Comparison of ENCODE assay signal across 18 cellular contexts in the genomic region with DNA sequence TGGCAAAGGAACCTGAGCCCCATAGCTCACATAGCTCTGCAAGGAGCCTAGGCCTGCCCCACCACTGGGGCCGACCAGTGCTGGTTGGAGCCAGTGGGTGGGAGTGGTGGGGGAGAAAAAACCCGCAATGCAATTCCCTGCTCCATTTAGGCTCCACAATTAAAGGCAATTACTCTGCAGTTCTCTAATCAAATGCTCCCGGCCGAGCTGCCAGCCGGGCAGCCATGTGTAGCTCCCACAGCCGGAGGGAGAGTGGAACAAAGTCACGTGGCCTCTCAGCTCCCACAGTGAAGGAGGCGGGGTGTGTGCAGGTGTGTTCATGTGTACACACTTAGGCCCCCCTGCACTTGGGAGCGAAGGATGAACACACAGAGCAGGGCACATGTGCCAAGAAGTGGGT.
DNase-seq lines count a peak whose midpoint lies in the region; ATAC-seq and TF ChIP-seq lines count a peak whose summit lies in the region.
"Had no signal": no experiment of that assay in that cellular context is flagged by ENCODE, and none has a peak within 500 bp of the region (broad histone marks: within the 10 kb centered on the region; RNA-seq: fewer than 3 reads in every experiment).

No MANE protein-coding gene starts in this region.

- H4K91ac ChIP-seq in mesenchymal stem cell (ENCODE audit: low read length): no peak overlapping the region

- peaks cover 86% of the 10 kb centered on the region for H3K79me2 ChIP-seq in mammary epithelial cell (ENCODE audit: insufficient read depth, low read length)
- peaks cover 89% of the 10 kb centered on the region for H3K79me2 ChIP-seq in osteoblast (ENCODE audit: insufficient read depth, low read length)

- H3K14ac ChIP-seq in mesenchymal stem cell (ENCODE audit: low read length in 2 of 2): no peak overlapping the region

- no peaks in the 10 kb centered on the region for H3K9me3 Mint-ChIP-seq in MCF 10A (ENCODE audit: unreplicated experiment)
- H3K9me3 Mint-ChIP-seq in activated CD8-positive, alpha-beta T cell treated with anti-CD3 and anti-CD28 coated beads for 36 hours: no peaks in the 10 kb centered on the region

- intact Hi-C loops in MCF 10A (cut with micrococcal nuclease) (no loop called here), mammary epithelial cell (cut with micrococcal nuclease) (no loop called here), thyroid gland (cut with DNase I) (loop anchor here (5.0 kb wide), 1 partner anchor 33 kb away; no protein-coding TSS in a partner anchor)
- intact Hi-C loops in activated CD8-positive, alpha-beta T cell treated with anti-CD3 and anti-CD28 coated beads for 36 hours (cut with micrococcal nuclease): no loop called here

- no peak overlapping the region for H2BK15ac ChIP-seq in mesenchymal stem cell (ENCODE audit: low read depth, poor library complexity, severe bottlenecking)

- no peak for TF ChIP-seq POLR2A in thyroid gland (IDR thresholded peaks at IDR 0.05)

- no peak overlapping the region for H3K4ac ChIP-seq in mesenchymal stem cell (ENCODE audit: low read depth in 1 of 2, low read length in 2 of 2)

- H3K27ac Mint-ChIP-seq in MCF 10A (ENCODE audit: low read depth, unreplicated experiment): peak overlapping the region; percentile 1
- H3K27ac Mint-ChIP-seq in activated CD8-positive, alpha-beta T cell treated with anti-CD3 and anti-CD28 coated beads for 36 hours: no peak overlapping the region
- H3K27ac Mint-ChIP-seq: CD4-positive, CD25-positive, alpha-beta regulatory T cell had no signal

- POLR2A ChIA-PET in MCF 10A (lab: Yijun Ruan, JAX): interaction anchor here (1.0 to 1.1 kb wide), 2 partner anchors 11 to 65 kb away, joined by 3 to 5 read pairs; no protein-coding TSS in a partner anchor
- POLR2A ChIA-PET in RWPE1 (lab: Yijun Ruan, JAX; ENCODE audit: low non-redundant PET): no interaction called here
- POLR2A ChIA-PET in activated CD8-positive, alpha-beta T cell treated with anti-CD3 and anti-CD28 coated beads for 36 hours (lab: Charles Lee): interaction anchor here (0.6 kb wide), 1 partner anchor 188 kb away, joined by 4 read pairs; no protein-coding TSS in a partner anchor

- H2AFZ ChIP-seq in mammary epithelial cell (ENCODE audit: low read depth, low read length) (no peak overlapping the region), mesenchymal stem cell (ENCODE audit: low read depth, low read length) (no peak overlapping the region), osteoblast (ENCODE audit: low read length) (no peak overlapping the region)

- H2BK120ac ChIP-seq in mesenchymal stem cell (ENCODE audit: low read depth, low read length): no peak overlapping the region

- H3K23ac ChIP-seq in mesenchymal stem cell (ENCODE audit: low read length in 2 of 2): no peak overlapping the region

- no peaks in the 10 kb centered on the region for H3K9me3 ChIP-seq in mammary epithelial cell (replicated peaks; ENCODE audit: insufficient read depth, low read length)
- no peaks in the 10 kb centered on the region for H3K9me3 ChIP-seq in mesenchymal stem cell (ENCODE audit: control insufficient read depth, low read length)
- no peaks in the 10 kb centered on the region for H3K9me3 ChIP-seq in thyroid gland
- H3K9me3 ChIP-seq in osteoblast (ENCODE audit: low read depth, low read length): no peaks in the 10 kb centered on the region
- H3K9me3 ChIP-seq: BE2C, SJSA1 had no signal

- H3K36me3 Mint-ChIP-seq in MCF 10A (ENCODE audit: insufficient read depth, unreplicated experiment): peaks cover 35% of the 10 kb centered on the region
- no peaks in the 10 kb centered on the region for H3K36me3 Mint-ChIP-seq in activated CD8-positive, alpha-beta T cell treated with anti-CD3 and anti-CD28 coated beads for 36 hours (ENCODE audit: low read depth)
- H3K36me3 Mint-ChIP-seq: CD4-positive, CD25-positive, alpha-beta regulatory T cell had no signal

- in situ Hi-C loops in mammary epithelial cell (cut with MboI; ENCODE audit: low sequenced_read_pairs in 2 of 2): no loop called here

- CTCF ChIA-PET in MCF 10A (lab: Yijun Ruan, JAX): interaction anchor here (0.6 to 6.8 kb wide), 16 partner anchors 9 to 112 kb away, joined by 3 to 87 read pairs (median 4); partner anchors contain the start of gene KIRREL1
- CTCF ChIA-PET in mammary epithelial cell (lab: Charles Lee; ENCODE audit: low non-redundant PET): no interaction called here
- CTCF ChIA-PET in RWPE1 (lab: Yijun Ruan, JAX): interaction anchor here (0.6 to 1.7 kb wide), 3 partner anchors 12 to 83 kb away, joined by 3 to 6 read pairs (median 3); no protein-coding TSS in a partner anchor
- CTCF ChIA-PET in activated CD8-positive, alpha-beta T cell treated with anti-CD3 and anti-CD28 coated beads for 36 hours (lab: Charles Lee): interaction anchor here (1.2 kb wide), 1 partner anchor 47 kb away, joined by 3 read pairs; no protein-coding TSS in a partner anchor

- 46% methylated on average over 4 of the region's 9 CpGs for WGBS in mammary epithelial cell (ENCODE audit: low coverage, missing lambda C conversion rate)
- WGBS in mesenchymal stem cell: 95% methylated on average over 8 of the region's 9 CpGs
- WGBS in thyroid gland, 2 donors: 18 to 40% methylated on average over 8 of the region's 9 CpGs

- no peak for ATAC-seq in HG03571 (IDR thresholded peaks at IDR 0.05; ENCODE audit: unreplicated experiment)
- ATAC-seq in activated CD8-positive, alpha-beta T cell treated with anti-CD3 and anti-CD28 coated beads for 36 hours: no peak
- ATAC-seq: HCT116 had no signal

- dilution Hi-C loops in mammary epithelial cell (cut with HindIII; ENCODE audit: low sequenced_read_pairs): no loop called here

- no peak overlapping the region for H3K18ac ChIP-seq in mesenchymal stem cell (ENCODE audit: low read depth in 1 of 2, low read length in 2 of 2)

- no peak overlapping the region for H3K4me3 Mint-ChIP-seq in MCF 10A (ENCODE audit: unreplicated experiment)
- H3K4me3 Mint-ChIP-seq in activated CD8-positive, alpha-beta T cell treated with anti-CD3 and anti-CD28 coated beads for 36 hours: no peak overlapping the region
- H3K4me3 Mint-ChIP-seq: CD4-positive, CD25-positive, alpha-beta regulatory T cell had no signal

- no peaks in the 10 kb centered on the region for H3K27me3 ChIP-seq in mammary epithelial cell (ENCODE audit: insufficient read depth, low read length)
- H3K27me3 ChIP-seq in mesenchymal stem cell (ENCODE audit: control insufficient read depth in 1 of 2, insufficient read depth in 1 of 2, low read length in 2 of 2): no peaks in the 10 kb centered on the region
- H3K27me3 ChIP-seq in thyroid gland: no peaks in the 10 kb centered on the region
- no peaks in the 10 kb centered on the region for H3K27me3 ChIP-seq in osteoblast (ENCODE audit: insufficient read depth, low read length)
- H3K27me3 ChIP-seq: BE2C, SJSA1 had no signal

- no TSS peak for BruUV-seq in MCF 10A (replicated peaks; lab: Mats Ljungman, UMichigan)
- no TSS peak for BruUV-seq in mammary epithelial cell (replicated peaks; lab: Mats Ljungman, UMichigan)

- H3K9ac ChIP-seq in mammary epithelial cell (ENCODE audit: insufficient read depth, low read length) (no peak overlapping the region), mesenchymal stem cell (ENCODE audit: low read length) (no peak overlapping the region)

- H4K20me1 ChIP-seq in mammary epithelial cell (ENCODE audit: insufficient read depth, low read length) (no peaks in the 10 kb centered on the region), osteoblast (ENCODE audit: insufficient read depth, low read length) (peaks cover 83% of the 10 kb centered on the region)

- peaks cover 2% of the 10 kb centered on the region for H3K79me1 ChIP-seq in mesenchymal stem cell (replicated peaks; ENCODE audit: low read length, poor library complexity, severe bottlenecking)

- H2BK5ac ChIP-seq in mesenchymal stem cell (ENCODE audit: low read depth, low read length, poor library complexity, severe bottlenecking): no peak overlapping the region

- H2BK12ac ChIP-seq in mesenchymal stem cell (ENCODE audit: low read length in 2 of 2): no peak overlapping the region

- H3K4me1 Mint-ChIP-seq in MCF 10A (ENCODE audit: insufficient read depth, unreplicated experiment): peaks cover 16% of the 10 kb centered on the region
- H3K4me1 Mint-ChIP-seq in activated CD8-positive, alpha-beta T cell treated with anti-CD3 and anti-CD28 coated beads for 36 hours (ENCODE audit: low read depth): no peaks in the 10 kb centered on the region
- H3K4me1 Mint-ChIP-seq: CD4-positive, CD25-positive, alpha-beta regulatory T cell had no signal

- peaks cover 20% of the 10 kb centered on the region for H3K36me3 ChIP-seq in mammary epithelial cell (ENCODE audit: insufficient read depth, low read length)
- H3K36me3 ChIP-seq in mesenchymal stem cell (ENCODE audit: control insufficient read depth in 1 of 2, insufficient read depth in 2 of 2, low read depth in 1 of 2, low read length in 2 of 2): peaks cover 61 to 84% of the 10 kb centered on the region in 2 experiments
- H3K36me3 ChIP-seq in thyroid gland: no peaks in the 10 kb centered on the region
- H3K36me3 ChIP-seq in osteoblast (ENCODE audit: insufficient read depth, low read length): peaks cover 50% of the 10 kb centered on the region
- H3K36me3 ChIP-seq: BE2C had no signal

- H4K8ac ChIP-seq in mesenchymal stem cell (ENCODE audit: low read length): no peak overlapping the region

- H2AK5ac ChIP-seq in mesenchymal stem cell (ENCODE audit: low read length, severe bottlenecking): no peak overlapping the region

- H3K4me3 ChIP-seq in mammary epithelial cell (replicated peaks in 1 of 3; ENCODE audit: insufficient read depth in 1 of 3, low read depth in 2 of 3, low read length in 3 of 3) (no peak overlapping the region), mesenchymal stem cell (ENCODE audit: insufficient read depth in 1 of 2, low read depth in 1 of 2, low read length in 2 of 2) (no peak overlapping the region), thyroid gland (replicated peaks in 1 of 3) (no peak overlapping the region), osteoblast (ENCODE audit: insufficient read depth, low read length) (no peak overlapping the region)
- H3K4me3 ChIP-seq: SJSA1 had no signal

- H3K27ac ChIP-seq in mammary epithelial cell (ENCODE audit: insufficient read depth, low read depth, low read length) (no peak overlapping the region), RWPE1 (peak overlapping the region; percentile 16), mesenchymal stem cell (ENCODE audit: low read length, poor library complexity, severe bottlenecking) (peak overlapping the region; percentile 42), thyroid gland (peak overlapping the region in 2 of 3 donors; percentile 24 to 60), osteoblast (ENCODE audit: low read depth, low read length) (no peak overlapping the region)
- H3K27ac ChIP-seq: SJSA1 had no signal

- DNase-seq in MCF 10A (ENCODE audit: unreplicated experiment): no peak
- DNase-seq in mammary epithelial cell: no peak
- no peak for DNase-seq in RWPE1 (ENCODE audit: low spot score)
- no peak for DNase-seq in mesenchymal stem cell
- peak; percentile 86 to 87 for DNase-seq in thyroid gland
- no peak for DNase-seq in activated CD8-positive, alpha-beta T cell treated with anti-CD3 and anti-CD28 coated beads for 36 hours
- no peak for DNase-seq in osteoblast (ENCODE audit: insufficient read length, low spot score, missing footprints)
- DNase-seq: BE2C; CD4-positive, CD25-positive, alpha-beta regulatory T cell; DMS153; GDM1; KBM-7; NCI-H1436; NCI-H2029 treated with DMSO at 0.1 percent for 48 hours; NCI-H2171 had no signal

- H3K27me3 Mint-ChIP-seq in MCF 10A (ENCODE audit: insufficient read depth, unreplicated experiment): no peaks in the 10 kb centered on the region
- H3K27me3 Mint-ChIP-seq in activated CD8-positive, alpha-beta T cell treated with anti-CD3 and anti-CD28 coated beads for 36 hours: no peaks in the 10 kb centered on the region
- H3K27me3 Mint-ChIP-seq: CD4-positive, CD25-positive, alpha-beta regulatory T cell had no signal

- H3K4me2 ChIP-seq in mammary epithelial cell (ENCODE audit: insufficient read depth, low read depth, low read length) (no peak overlapping the region), mesenchymal stem cell (ENCODE audit: low read length, poor library complexity, severe bottlenecking) (peak overlapping the region; percentile 3), osteoblast (ENCODE audit: insufficient read depth, low read length) (no peak overlapping the region)

- H3K4me1 ChIP-seq in mammary epithelial cell (ENCODE audit: insufficient read depth, low read length) (peaks cover 10% of the 10 kb centered on the region), mesenchymal stem cell (ENCODE audit: control insufficient read depth, insufficient read depth, low read depth, low read length) (peaks cover 56% of the 10 kb centered on the region), thyroid gland (peaks cover 9 to 23% of the 10 kb centered on the region in 2 donors), osteoblast (ENCODE audit: insufficient read depth, low read length) (peaks cover 5% of the 10 kb centered on the region)
- H3K4me1 ChIP-seq: BE2C, SJSA1 had no signal

- TF ChIP-seq CTCF in MCF 10A (IDR thresholded peaks at IDR 0.05; ENCODE audit: unreplicated experiment) (no peak), mammary epithelial cell (conservative IDR thresholded peaks at IDR 0.05 in 1 of 2, IDR thresholded peaks at IDR 0.05 in 1 of 2; ENCODE audit: extremely low read depth in 1 of 2, insufficient read depth in 1 of 2, low read depth in 1 of 2, low read length in 2 of 2) (no peak), RWPE1 (conservative IDR thresholded peaks at IDR 0.05; ENCODE audit: low read depth) (no peak), thyroid gland (IDR thresholded peaks at IDR 0.05) (no peak), osteoblast (IDR thresholded peaks at IDR 0.05; ENCODE audit: extremely low read depth, low read depth, low read length) (no peak)
- TF ChIP-seq CTCF in activated CD8-positive, alpha-beta T cell treated with anti-CD3 and anti-CD28 coated beads for 36 hours (IDR thresholded peaks at IDR 0.05): no peak

Comparison
In these comparisons a context has a peak if more than half of its experiments do, and no peak if none do; other contexts are left out.
1. DNase-seq: peak in thyroid gland (2 of 2); none in MCF 10A (single experiment), mammary epithelial cell (single experiment), RWPE1 (single experiment), mesenchymal stem cell (single experiment), activated CD8-positive, alpha-beta T cell treated with anti-CD3 and anti-CD28 coated beads for 36 hours (single experiment) and osteoblast (single experiment).
2. H3K27ac ChIP-seq: peak in RWPE1 (single experiment), mesenchymal stem cell (single experiment) and thyroid gland (2 of 3); none in mammary epithelial cell (single experiment) and osteoblast (single experiment).